ENCODE assay signal across 5 cellular contexts in the genomic region with DNA sequence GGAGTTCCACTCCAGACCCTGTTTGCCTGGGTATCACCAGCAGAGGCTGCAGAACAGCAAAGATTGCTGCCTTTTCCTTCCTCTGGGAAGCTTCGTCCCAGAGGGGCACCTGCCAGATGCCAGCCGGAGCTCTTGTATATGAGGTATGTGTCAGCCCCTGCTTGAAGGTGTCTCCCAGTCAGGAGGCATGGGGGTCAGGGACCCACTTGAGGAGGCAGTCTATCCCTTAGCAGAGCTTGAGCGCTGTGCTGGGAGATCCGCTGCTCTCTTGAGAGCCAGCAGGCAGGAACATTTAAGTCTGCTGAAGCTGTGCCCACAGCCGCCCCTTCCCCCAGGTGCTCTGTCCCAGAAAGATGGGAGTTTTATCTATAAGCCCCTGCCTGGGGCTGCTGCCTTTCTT. TPM values are rescaled to one million over a fixed set of nuclear protein-coding genes. Genes with fewer than 3 reads are reported as not detected.
"Had no signal": no experiment of that assay in that cellular context is flagged by ENCODE, and none has a peak within 500 bp of the region (broad histone marks: within the 10 kb centered on the region; RNA-seq: fewer than 3 reads in every experiment).

No MANE protein-coding gene starts in this region.

RNA-seq across cellular contexts. Expression of a gene that starts 4.2 kb away (rescaled TPM):
- total RNA-seq: HepG2, HT-29, HT1080, IMR-90 had no signal

RNA-seq across cellular contexts. Expression of a gene that starts 22.5 kb away (rescaled TPM):
- total RNA-seq: HepG2, HT-29, IMR-90, K562 had no signal

RNA-seq across cellular contexts. Expression of a gene that starts 32.1 kb away (rescaled TPM):
- total RNA-seq: HepG2, HT-29, HT1080, IMR-90 had no signal

RNA-seq across cellular contexts. Expression of a gene that starts 34.8 kb away (rescaled TPM):
- total RNA-seq: HepG2, HT-29, HT1080, IMR-90 had no signal
